Comparison of ENCODE assay signal across 8 cellular contexts in the genomic region with DNA sequence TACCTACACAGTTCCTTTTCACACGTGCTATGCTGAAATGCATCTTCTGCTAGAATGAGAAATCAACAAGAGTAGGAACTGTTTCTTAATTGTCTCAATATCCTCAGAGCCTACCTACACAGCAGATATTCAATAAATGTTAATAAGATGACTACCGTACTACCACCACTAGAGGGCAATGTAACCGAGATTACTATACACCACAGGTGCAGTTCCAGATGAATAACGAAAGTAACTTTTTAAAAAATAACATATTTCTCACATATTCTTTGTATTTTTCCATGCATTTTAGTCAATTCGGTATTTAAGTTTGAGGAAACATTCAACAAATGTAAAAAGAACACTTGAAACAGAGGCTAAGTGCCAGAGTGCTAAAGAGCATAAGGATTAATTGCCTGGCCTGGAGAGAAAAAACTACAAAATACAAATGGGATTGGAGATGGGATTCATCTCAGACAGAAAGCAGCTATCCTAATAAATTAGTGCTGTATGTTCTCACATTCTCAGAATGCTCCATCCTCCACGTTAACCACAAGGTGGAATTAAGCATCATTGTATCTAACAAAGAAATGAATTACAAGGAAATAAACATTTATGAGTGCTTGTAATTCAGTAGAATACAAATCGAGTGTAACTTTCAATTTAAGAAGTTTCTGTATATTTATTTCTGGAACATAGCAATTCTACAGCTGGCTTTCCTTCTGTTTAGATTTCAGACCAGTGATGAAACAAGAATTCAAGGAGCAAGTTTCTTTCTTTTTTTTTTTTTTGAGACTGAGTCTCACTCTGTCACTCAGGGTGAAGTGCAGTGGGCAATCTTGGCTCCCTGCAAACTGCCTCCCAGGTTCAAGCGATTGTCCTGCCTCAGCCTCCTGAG. TPM values are rescaled to one million over a fixed set of nuclear protein-coding genes. Genes with fewer than 3 reads are reported as not detected.
DNase-seq lines count a peak whose midpoint lies in the region; ATAC-seq and TF ChIP-seq lines count a peak whose summit lies in the region.

No MANE protein-coding gene starts in this region.

- POLR2A ChIA-PET in GM10248 (lab: Yijun Ruan, JAX) (no interaction called here), HCT116 (lab: Charles Lee) (no interaction called here)

- intact Hi-C loops in HCT116 (cut with micrococcal nuclease): loop anchor here (1.0 to 5.0 kb wide), 4 partner anchors 245 to 522 kb away; no protein-coding TSS in a partner anchor

- H3K4me2 ChIP-seq in HCT116 (ENCODE audit: low read length) (peak overlapping the region; percentile 68), MM.1S (ENCODE audit: low read depth, low read length) (peak overlapping the region; percentile 94)

- H3K4me1 Mint-ChIP-seq in nephron progenitor cell: peaks cover 5% of the 10 kb centered on the region

- TF ChIP-seq CTCF in 22Rv1 (IDR thresholded peaks at IDR 0.05) (peak; percentile 78), GM10248 (IDR thresholded peaks at IDR 0.05; ENCODE audit: control extremely low read depth, extremely low read depth, low read depth, missing control alignments) (peak; percentile 52), HCT116 (IDR thresholded peaks at IDR 0.05 in 2 of 3, conservative IDR thresholded peaks at IDR 0.05 in 1 of 3; ENCODE audit: borderline replicate concordance in 1 of 3, insufficient read depth in 1 of 3, low read depth in 2 of 3, low read length in 2 of 3) (peak; percentile 44 to 65 (median 65); a peak in 5 of 6 replicates), MM.1S (IDR thresholded peaks at IDR 0.05; ENCODE audit: low read length) (peak; percentile 54), nephron progenitor cell (IDR thresholded peaks at IDR 0.05) (peak; percentile 74)

- H3K27ac Mint-ChIP-seq in nephron progenitor cell: no peak overlapping the region

- BruUV-seq in HCT116 (replicated peaks; lab: Mats Ljungman, UMichigan): no TSS peak

- in situ Hi-C loops in SK-MEL-5 (cut with HindIII; ENCODE audit: low pct_unique_long_range_greater_than_20kb, low sequenced_read_pairs): no loop called here

- DNase-seq in GM10248 (ENCODE audit: extremely low spot score) (peak; percentile 33), HCT116 (ENCODE audit: low read depth, low spot score) (peak; percentile 37), MM.1S (peak; percentile 86), SK-MEL-5 (ENCODE audit: low read depth, low spot score) (peak; percentile 62), nephron progenitor cell (peak; percentile 14)
- DNase-seq in activated CD4-positive, alpha-beta T cell treated with anti-CD3 and anti-CD28 coated beads for 48 hours: no peak

- H3K4me3 Mint-ChIP-seq in nephron progenitor cell: no peak overlapping the region

- no peaks in the 10 kb centered on the region for H3K9me2 ChIP-seq in HCT116 (ENCODE audit: insufficient read depth)
- H3K9me2 ChIP-seq in MM.1S (replicated peaks; ENCODE audit: insufficient read depth, low read length): no peaks in the 10 kb centered on the region

- TF ChIP-seq POLR2A in HCT116 (IDR thresholded peaks at IDR 0.05; ENCODE audit: borderline replicate concordance, extremely low read depth, insufficient read depth, insufficient read length): no peak

- peaks cover 0 to 3% of the 10 kb centered on the region in 2 experiments; a peak in 1 of 4 replicates for H3K4me1 ChIP-seq in HCT116 (ENCODE audit: control insufficient read depth in 1 of 2, insufficient read depth in 2 of 2, low read length in 2 of 2)
- peaks cover 21% of the 10 kb centered on the region for H3K4me1 ChIP-seq in MM.1S (ENCODE audit: low read length)

- H3K27ac ChIP-seq in 22Rv1 (no peak overlapping the region), HCT116 (ENCODE audit: low read depth, low read length) (no peak overlapping the region), MM.1S (ENCODE audit: low read length) (peak overlapping the region; percentile 31; the same call in 1 of the 2 replicates)

- RAD21 ChIA-PET in HCT116 (lab: Charles Lee; ENCODE audit: low non-redundant PET in 1 of 2, low total read pairs in 2 of 2, uncharacterized antibody in 2 of 2, unreplicated experiment in 2 of 2): no interaction called here

- peaks cover 11% of the 10 kb centered on the region for H3F3A ChIP-seq in MM.1S (ENCODE audit: insufficient read depth, low read length)

- no peaks in the 10 kb centered on the region for H3K79me2 ChIP-seq in HCT116 (ENCODE audit: insufficient read depth, low read length)
- no peaks in the 10 kb centered on the region for H3K79me2 ChIP-seq in MM.1S (ENCODE audit: low read length)

- no peaks in the 10 kb centered on the region for H3K9me3 ChIP-seq in HCT116 (ENCODE audit: control insufficient read depth in 1 of 2, insufficient read depth in 1 of 2, low read depth in 1 of 2, low read length in 2 of 2)
- no peaks in the 10 kb centered on the region for H3K9me3 ChIP-seq in MM.1S (replicated peaks; ENCODE audit: insufficient read depth, low read length)

- ATAC-seq in HCT116: peak; percentile 84
- ATAC-seq in esophagus mucosa: peak; percentile 84

- H3K9me3 Mint-ChIP-seq in nephron progenitor cell: no peaks in the 10 kb centered on the region

- H3K9ac ChIP-seq in HCT116 (ENCODE audit: low read length) (no peak overlapping the region), MM.1S (ENCODE audit: low read length) (peak overlapping the region; percentile 49)

- peaks cover 20% of the 10 kb centered on the region for H3K27me3 Mint-ChIP-seq in nephron progenitor cell (ENCODE audit: low read depth, poor library complexity)

- H3K36me3 Mint-ChIP-seq in nephron progenitor cell (ENCODE audit: low read depth): no peaks in the 10 kb centered on the region

- H3K27me3 ChIP-seq in HCT116 (ENCODE audit: insufficient read depth, low read length) (peaks cover 21% of the 10 kb centered on the region), MM.1S (replicated peaks; ENCODE audit: insufficient read depth, low read length) (no peaks in the 10 kb centered on the region)

- CTCF ChIA-PET in GM10248 (lab: Yijun Ruan, JAX) (interaction anchor here (0.8 to 4.0 kb wide), 12 partner anchors 10 to 276 kb away, joined by 3 to 26 read pairs (median 4); partner anchors contain the start of gene PPP1R3C), HCT116 (lab: Charles Lee) (interaction anchor here (1.0 to 1.8 kb wide), 3 partner anchors 245 to 355 kb away, joined by 4 to 11 read pairs (median 5); no protein-coding TSS in a partner anchor)

- peak overlapping the region; percentile 47 for H2AFZ ChIP-seq in HCT116 (ENCODE audit: low read depth, low read length, poor library complexity, severe bottlenecking)
- H2AFZ ChIP-seq in MM.1S (ENCODE audit: low read length): peak overlapping the region; percentile 77

- H3K36me3 ChIP-seq in HCT116 (ENCODE audit: control insufficient read depth in 1 of 2, insufficient read depth in 2 of 2, low read length in 2 of 2): no peaks in the 10 kb centered on the region
- no peaks in the 10 kb centered on the region for H3K36me3 ChIP-seq in MM.1S (replicated peaks; ENCODE audit: insufficient read depth, low read length)

- no peaks in the 10 kb centered on the region for H4K20me1 ChIP-seq in HCT116 (ENCODE audit: insufficient read depth)
- H4K20me1 ChIP-seq in MM.1S (ENCODE audit: insufficient read depth, low read length): no peaks in the 10 kb centered on the region

- peak; percentile 65 for TF ChIP-seq RAD21 in HCT116 (IDR thresholded peaks at IDR 0.05; ENCODE audit: low read depth)

- H3K4me3 ChIP-seq in HCT116 (replicated peaks in 1 of 2; ENCODE audit: low read depth in 1 of 2, low read length in 2 of 2): peak overlapping the region in 1 of 2 experiments; percentile 12; a peak in 1 of 4 replicates
- H3K4me3 ChIP-seq in MM.1S (ENCODE audit: low read length): peak overlapping the region; percentile 55

TF ChIP-seq in HCT116, 20 proteins besides CTCF, POLR2A, EP300 and RAD21:
- TF ChIP-seq SRF (IDR thresholded peaks at IDR 0.05; ENCODE audit: low read depth): no peak
- no peak for TF ChIP-seq ZFX (IDR thresholded peaks at IDR 0.05)
- no peak for TF ChIP-seq POLR2AphosphoS5 (IDR thresholded peaks at IDR 0.05; ENCODE audit: low read depth, low read length)
- TF ChIP-seq, protein P1, sequence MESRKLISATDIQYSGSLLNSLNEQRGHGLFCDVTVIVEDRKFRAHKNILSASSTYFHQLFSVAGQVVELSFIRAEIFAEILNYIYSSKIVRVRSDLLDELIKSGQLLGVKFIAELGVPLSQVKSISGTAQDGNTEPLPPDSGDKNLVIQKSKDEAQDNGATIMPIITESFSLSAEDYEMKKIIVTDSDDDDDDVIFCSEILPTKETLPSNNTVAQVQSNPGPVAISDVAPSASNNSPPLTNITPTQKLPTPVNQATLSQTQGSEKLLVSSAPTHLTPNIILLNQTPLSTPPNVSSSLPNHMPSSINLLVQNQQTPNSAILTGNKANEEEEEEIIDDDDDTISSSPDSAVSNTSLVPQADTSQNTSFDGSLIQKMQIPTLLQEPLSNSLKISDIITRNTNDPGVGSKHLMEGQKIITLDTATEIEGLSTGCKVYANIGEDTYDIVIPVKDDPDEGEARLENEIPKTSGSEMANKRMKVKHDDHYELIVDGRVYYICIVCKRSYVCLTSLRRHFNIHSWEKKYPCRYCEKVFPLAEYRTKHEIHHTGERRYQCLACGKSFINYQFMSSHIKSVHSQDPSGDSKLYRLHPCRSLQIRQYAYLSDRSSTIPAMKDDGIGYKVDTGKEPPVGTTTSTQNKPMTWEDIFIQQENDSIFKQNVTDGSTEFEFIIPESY (IDR thresholded peaks at IDR 0.05; ENCODE audit: extremely low read depth, insufficient replicate concordance, low read length): no peak
- TF ChIP-seq JUND (IDR thresholded peaks at IDR 0.05): no peak
- TF ChIP-seq ATF3 (IDR thresholded peaks at IDR 0.05): no peak
- TF ChIP-seq EGR1 (IDR thresholded peaks at IDR 0.05; ENCODE audit: low read depth): no peak
- TF ChIP-seq CBX3 (IDR thresholded peaks at IDR 0.05; ENCODE audit: low read depth): no peak
- no peak for TF ChIP-seq CEBPB (IDR thresholded peaks at IDR 0.05; ENCODE audit: low read depth)
- TF ChIP-seq EZH2phosphoT487 (IDR thresholded peaks at IDR 0.05; ENCODE audit: borderline replicate concordance): no peak
- no peak for TF ChIP-seq ZNF274 (IDR thresholded peaks at IDR 0.05; ENCODE audit: low read depth, low read length)
- no peak for TF ChIP-seq SIN3A (IDR thresholded peaks at IDR 0.05; ENCODE audit: low read depth)
- TF ChIP-seq YY1 (IDR thresholded peaks at IDR 0.05; ENCODE audit: extremely low read depth, insufficient replicate concordance, low read depth, low read length): no peak
- TF ChIP-seq SP1 (IDR thresholded peaks at IDR 0.05; ENCODE audit: low read depth): no peak
- TF ChIP-seq FOSL1 (IDR thresholded peaks at IDR 0.05; ENCODE audit: low read depth): no peak

RNA-seq across cellular contexts. Expression of gene HECTD2, which starts 20.3 kb away (rescaled TPM):
- total RNA-seq in HCT116 (2021; ENCODE audit: unreplicated experiment) (3.0 TPM), esophagus mucosa (5.5 TPM)
- 0.77 and 2.0 TPM in 2 replicates for polyA plus RNA-seq in HCT116 (2012)
- 3.8 and 4.5 TPM in 2 replicates for total RNA-seq in SK-MEL-5 (2014; rRNA removed; shearing (Covaris generic))
- 4.0 and 4.7 TPM in 2 replicates for polyA plus RNA-seq in SK-MEL-5 (2015; cell fraction: cytosol; rRNA removed)
- 21.7 and 32.8 TPM in 2 replicates for polyA plus RNA-seq in SK-MEL-5 (2015; cell fraction: nucleus; rRNA removed)
